11 cellular contexts compared by ENCODE assay signal in the genomic region with DNA sequence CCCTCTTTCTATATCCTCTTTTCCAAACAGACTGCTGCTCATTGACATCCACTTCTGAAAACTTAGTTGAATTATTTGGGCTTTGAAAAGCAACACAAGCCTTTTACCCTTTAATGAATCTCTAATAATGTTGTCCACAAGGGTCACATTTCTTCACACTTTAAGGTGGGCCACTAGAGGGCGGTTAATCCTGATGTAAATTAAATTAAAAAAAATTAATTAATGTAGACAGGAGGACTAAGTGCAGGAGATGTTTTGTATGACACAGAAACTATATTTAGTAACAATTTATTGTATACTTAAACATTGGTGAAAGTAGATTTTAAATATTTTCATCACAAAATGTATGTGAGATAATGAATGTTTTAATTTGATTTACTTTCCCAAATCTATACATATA. TPM values are rescaled to one million over a fixed set of nuclear protein-coding genes. Genes with fewer than 3 reads are reported as not detected.
A peak's percentile ranks its signal among the peaks of the same experiment; 100 is the strongest.
DNase-seq lines count a peak whose midpoint lies in the region; TF ChIP-seq lines count a peak whose summit lies in the region.
"Not testable (repeated sequence)": the region's sequence is repeated elsewhere in the genome, so short reads cannot be mapped to it uniquely, and the experiment has no call there.
"Had no signal": no experiment of that assay in that cellular context is flagged by ENCODE, and none has a peak within 500 bp of the region (broad histone marks: within the 10 kb centered on the region; RNA-seq: fewer than 3 reads in every experiment).

No MANE protein-coding gene starts in this region.

- H3K27me3 ChIP-seq in mammary epithelial cell (ENCODE audit: insufficient read depth, low read length) = not testable (repeated sequence)

- not testable (repeated sequence) for H3K4me3 ChIP-seq in HEK293 (ENCODE audit: low read depth, low read length); mammary epithelial cell (replicated peaks in 1 of 3; ENCODE audit: insufficient read depth in 1 of 3, low read depth in 2 of 3, low read length in 3 of 3)

- CTCF ChIA-PET in HEK293 (lab: Yijun Ruan, JAX) = interaction anchor here (0.9 kb wide), 1 partner anchor 18 kb away, joined by 4 read pairs; no protein-coding TSS in a partner anchor
- CTCF ChIA-PET in mammary epithelial cell (lab: Charles Lee; ENCODE audit: low non-redundant PET) = not testable (repeated sequence)

- in situ Hi-C loops in mammary epithelial cell (cut with MboI; ENCODE audit: low sequenced_read_pairs in 2 of 2) = not testable (repeated sequence)

- not testable (repeated sequence) for H3K9me3 Mint-ChIP-seq in nephron progenitor cell

- H2AFZ ChIP-seq in mammary epithelial cell (ENCODE audit: low read depth, low read length) = not testable (repeated sequence)

- not testable (repeated sequence) for H3K4me3 Mint-ChIP-seq in nephron progenitor cell

- not testable (repeated sequence) for H4K20me1 ChIP-seq in mammary epithelial cell (ENCODE audit: insufficient read depth, low read length)

- BruUV-seq in mammary epithelial cell (replicated peaks; lab: Mats Ljungman, UMichigan) = not testable (repeated sequence)

- not testable (repeated sequence) for H3K4me1 ChIP-seq in HEK293 (ENCODE audit: control insufficient read depth, insufficient read depth, low read length); mammary epithelial cell (ENCODE audit: insufficient read depth, low read length)

- not testable (repeated sequence) for H3K36me3 Mint-ChIP-seq in nephron progenitor cell (ENCODE audit: low read depth)

- not testable (repeated sequence) for H3K36me3 ChIP-seq in HEK293 (ENCODE audit: control insufficient read depth in 2 of 2, insufficient read depth in 1 of 2, low read length in 2 of 2); mammary epithelial cell (ENCODE audit: insufficient read depth, low read length)

- not testable (repeated sequence) for H3K9me3 ChIP-seq in HEK293 (ENCODE audit: control insufficient read depth, insufficient read depth, low read depth, low read length); mammary epithelial cell (replicated peaks; ENCODE audit: insufficient read depth, low read length)

- H3K4me2 ChIP-seq in mammary epithelial cell (ENCODE audit: insufficient read depth, low read depth, low read length) = not testable (repeated sequence)

- POLR2A ChIA-PET in HEK293 (lab: Yijun Ruan, JAX) = not testable (repeated sequence)

- not testable (repeated sequence) for H3K79me2 ChIP-seq in mammary epithelial cell (ENCODE audit: insufficient read depth, low read length)

- dilution Hi-C loops in mammary epithelial cell (cut with HindIII; ENCODE audit: low sequenced_read_pairs) = not testable (repeated sequence)

- DNase-seq in DMS 273 (lab: John Stamatoyannopoulos, UW; ENCODE audit: unreplicated experiment) (peak; percentile 42), NCI-H446 (lab: John Stamatoyannopoulos, UW) (peak; percentile 2 to 8), RPMI8226 (peak; percentile 2), fibroblast of peridontal ligament (ENCODE audit: extremely low read depth) (peak; percentile 0)
- DNase-seq in mammary epithelial cell, nephron progenitor cell: not testable (repeated sequence)

- WGBS in mammary epithelial cell (ENCODE audit: low coverage, missing lambda C conversion rate) = 0% methylated on average over 1 of the region's 1 CpG

- not testable (repeated sequence) for H3K27me3 Mint-ChIP-seq in nephron progenitor cell (ENCODE audit: low read depth, poor library complexity)

- TF ChIP-seq CTCF in HEK293 (tag by site-specific recombination; IDR thresholded peaks at IDR 0.05) = not testable (repeated sequence)
- TF ChIP-seq CTCF in mammary epithelial cell (conservative IDR thresholded peaks at IDR 0.05 in 1 of 2, IDR thresholded peaks at IDR 0.05 in 1 of 2; ENCODE audit: extremely low read depth in 1 of 2, insufficient read depth in 1 of 2, low read depth in 1 of 2, low read length in 2 of 2) = peak; percentile 26 to 28
- peak; percentile 27 for TF ChIP-seq CTCF in nephron progenitor cell (IDR thresholded peaks at IDR 0.05)

- not testable (repeated sequence) for H3K4me1 Mint-ChIP-seq in nephron progenitor cell

- not testable (repeated sequence) for H3K27ac Mint-ChIP-seq in nephron progenitor cell

- H3K27ac ChIP-seq in HEK293 (ENCODE audit: extremely low read depth, low read depth, low read length); mammary epithelial cell (ENCODE audit: insufficient read depth, low read depth, low read length): not testable (repeated sequence)

- H3K9ac ChIP-seq in mammary epithelial cell (ENCODE audit: insufficient read depth, low read length) = not testable (repeated sequence)

- intact Hi-C loops in mammary epithelial cell (cut with micrococcal nuclease) = loop anchor here (10.0 kb wide), 1 partner anchor 178 kb away; no protein-coding TSS in a partner anchor

TF ChIP-seq in HEK293, 187 proteins besides CTCF, POLR2A, EP300 and RAD21:
- TF ChIP-seq ZNF654 (tag by site-specific recombination; IDR thresholded peaks at IDR 0.05; ENCODE audit: low read depth) = peak; percentile 24

RNA-seq across cellular contexts. Expression of gene PABPC1L2A, which starts 7.5 kb away (rescaled TPM):
- not detected for total RNA-seq in mammary epithelial cell
- not detected for polyA plus RNA-seq in mammary epithelial cell
- polyA minus RNA-seq in mammary epithelial cell = not detected
- total RNA-seq: activated CD8-positive, alpha-beta T cell treated with anti-CD3 and anti-CD28 coated beads, Interleukin-2, amount 10 ng/mL, durations not matched to agents 7 days and 5 days; gastrocnemius medialis; mucosa of descending colon; Right ventricle myocardium superior had no signal
